ENCODE assay signal across 15 cellular contexts in genomic region chr13:98315466-98315865, GRCh38.
A peak's percentile ranks its signal among the peaks of the same experiment; 100 is the strongest.
DNase-seq lines count a peak whose midpoint lies in the region; ATAC-seq and TF ChIP-seq lines count a peak whose summit lies in the region.
"Had no signal": no experiment of that assay in that cellular context is flagged by ENCODE, and none has a peak within 500 bp of the region (broad histone marks: within the 10 kb centered on the region; RNA-seq: fewer than 3 reads in every experiment).

No MANE protein-coding gene starts in this region.

- peaks cover 60% of the 10 kb centered on the region for H3K4me1 Mint-ChIP-seq in WTC11
- H3K4me1 Mint-ChIP-seq in glutamatergic neuron (ENCODE audit: low read depth, unreplicated experiment), result peaks cover 34% of the 10 kb centered on the region
- H3K4me1 Mint-ChIP-seq: activated CD4-positive, alpha-beta T cell treated with anti-CD3 and anti-CD28 coated beads, Interleukin-2, amount 10 ng/mL, durations not matched to agents 24 days and 14 days had no signal

- no peak overlapping the region for H3K4me3 Mint-ChIP-seq in WTC11
- peak overlapping the region; percentile 41 for H3K4me3 Mint-ChIP-seq in glutamatergic neuron (ENCODE audit: unreplicated experiment)
- H3K4me3 Mint-ChIP-seq: activated CD4-positive, alpha-beta T cell treated with anti-CD3 and anti-CD28 coated beads, Interleukin-2, amount 10 ng/mL, durations not matched to agents 24 days and 14 days; activated T-helper 1 cell treated with anti-CD3 and anti-CD28 coated beads, Interleukin-12 subunit alpha, Interleukin-12 subunit beta, Interleukin-2, Interleukin-4 antibody, amounts not matched to agents 30 ng/mL and 10 ng/mL and 1 ng/mL, durations not matched to agents 14 hours and 24 hours and 36 hours; T-helper 1 cell treated with Interleukin-12 subunit alpha and Interleukin-12 subunit beta and Interleukin-4 antibody, amounts not matched to agents 30 μg/mL and 1 μg/mL, for 36 hours had no signal

- no peaks in the 10 kb centered on the region for H3K27me3 ChIP-seq in H7 (ENCODE audit: control insufficient read depth, insufficient read depth, low read length)
- H3K27me3 ChIP-seq: breast epithelium, tibial artery had no signal

- H3K27ac Mint-ChIP-seq in WTC11 (peak overlapping the region; percentile 82), glutamatergic neuron (ENCODE audit: unreplicated experiment) (peak overlapping the region; percentile 81)
- no peak overlapping the region for H3K27ac Mint-ChIP-seq in activated naive CD4-positive, alpha-beta T cell treated with anti-CD3 and anti-CD28 coated beads, Interleukin-2, amount 50 U/mL, for 72 hours
- H3K27ac Mint-ChIP-seq: activated CD4-positive, alpha-beta T cell treated with anti-CD3 and anti-CD28 coated beads, Interleukin-2, amount 10 ng/mL, durations not matched to agents 24 days and 14 days; activated T-helper 1 cell treated with anti-CD3 and anti-CD28 coated beads, Interleukin-12 subunit alpha, Interleukin-12 subunit beta, Interleukin-2, Interleukin-4 antibody, amounts not matched to agents 30 ng/mL and 10 ng/mL and 1 ng/mL, durations not matched to agents 14 hours and 24 hours and 36 hours; T-helper 1 cell treated with Interleukin-12 subunit alpha and Interleukin-12 subunit beta and Interleukin-4 antibody, amounts not matched to agents 30 μg/mL and 1 μg/mL, for 36 hours had no signal

- CTCF ChIA-PET in WTC11 (lab: Charles Lee), result interaction anchor here (1.0 to 2.0 kb wide), 6 partner anchors 12 to 133 kb away, joined by 3 to 7 read pairs (median 4); no protein-coding TSS in a partner anchor

- ATAC-seq in WTC11 (peak; percentile 78), GM19463 (IDR thresholded peaks at IDR 0.05; ENCODE audit: unreplicated experiment) (no peak)
- ATAC-seq in activated naive CD4-positive, alpha-beta T cell treated with anti-CD3 and anti-CD28 coated beads, Interleukin-2, amount 50 U/mL, for 72 hours, result no peak
- ATAC-seq: Panc1 had no signal

- POLR2A ChIA-PET in WTC11 (lab: Charles Lee), result interaction anchor here (0.7 kb wide), 1 partner anchor 12 kb away, joined by 4 read pairs; no protein-coding TSS in a partner anchor

- peak; percentile 71 for DNase-seq in H7
- no peak for DNase-seq in WTC11 (ENCODE audit: low spot score)
- no peak for DNase-seq in glutamatergic neuron
- peak; percentile 13 for DNase-seq in pulmonary artery endothelial cell (ENCODE audit: low read depth, low spot score)
- no peak for DNase-seq in NCI-H510A treated with DMSO at 0.1 percent for 48 hours (lab: John Stamatoyannopoulos, UW)
- DNase-seq in NCI-H748 (lab: John Stamatoyannopoulos, UW; ENCODE audit: unreplicated experiment), result no peak
- no peak for DNase-seq in activated naive CD4-positive, alpha-beta T cell treated with anti-CD3 and anti-CD28 coated beads, Interleukin-2, amount 50 U/mL, for 72 hours (ENCODE audit: low spot score in 2 of 2)
- DNase-seq: activated CD4-positive, alpha-beta T cell treated with anti-CD3 and anti-CD28 coated beads, Interleukin-2, amount 10 ng/mL, durations not matched to agents 24 days and 14 days; stimulated activated CD4-positive, alpha-beta T cell treated with anti-CD3 and anti-CD28 coated beads, Interleukin-15, amount 100 ng/mL, for 24 hours; tibial artery had no signal

- no peak overlapping the region for H3K4me3 ChIP-seq in H7 (ENCODE audit: insufficient read depth, low read depth, low read length)
- H3K4me3 ChIP-seq: breast epithelium, tibial artery had no signal

- H3K36me3 Mint-ChIP-seq in WTC11 (no peaks in the 10 kb centered on the region), glutamatergic neuron (ENCODE audit: unreplicated experiment) (peaks cover 6% of the 10 kb centered on the region)
- no peaks in the 10 kb centered on the region for H3K36me3 Mint-ChIP-seq in activated naive CD4-positive, alpha-beta T cell treated with anti-CD3 and anti-CD28 coated beads, Interleukin-2, amount 50 U/mL, for 72 hours

- H3K36me3 ChIP-seq in H7 (replicated peaks; ENCODE audit: control insufficient read depth, insufficient read depth, low read length), result no peaks in the 10 kb centered on the region
- H3K36me3 ChIP-seq: breast epithelium, tibial artery had no signal

- H3K9me3 Mint-ChIP-seq in WTC11, result no peaks in the 10 kb centered on the region
- peaks cover 8% of the 10 kb centered on the region for H3K9me3 Mint-ChIP-seq in glutamatergic neuron (ENCODE audit: unreplicated experiment)
- H3K9me3 Mint-ChIP-seq in activated naive CD4-positive, alpha-beta T cell treated with anti-CD3 and anti-CD28 coated beads, Interleukin-2, amount 50 U/mL, for 72 hours, result no peaks in the 10 kb centered on the region
- H3K9me3 Mint-ChIP-seq: activated CD4-positive, alpha-beta T cell treated with anti-CD3 and anti-CD28 coated beads, Interleukin-2, amount 10 ng/mL, durations not matched to agents 24 days and 14 days; activated T-helper 1 cell treated with anti-CD3 and anti-CD28 coated beads, Interleukin-12 subunit alpha, Interleukin-12 subunit beta, Interleukin-2, Interleukin-4 antibody, amounts not matched to agents 30 ng/mL and 10 ng/mL and 1 ng/mL, durations not matched to agents 14 hours and 24 hours and 36 hours; T-helper 1 cell treated with Interleukin-12 subunit alpha and Interleukin-12 subunit beta and Interleukin-4 antibody, amounts not matched to agents 30 μg/mL and 1 μg/mL, for 36 hours had no signal

- TF ChIP-seq CTCF in WTC11 (IDR thresholded peaks at IDR 0.05) (no peak), glutamatergic neuron (IDR thresholded peaks at IDR 0.05; ENCODE audit: partially characterized antibody, unreplicated experiment) (no peak)

- H3K27me3 Mint-ChIP-seq in WTC11 (ENCODE audit: low read depth) (no peaks in the 10 kb centered on the region), glutamatergic neuron (ENCODE audit: unreplicated experiment) (peaks cover 2% of the 10 kb centered on the region)
- H3K27me3 Mint-ChIP-seq: activated CD4-positive, alpha-beta T cell treated with anti-CD3 and anti-CD28 coated beads, Interleukin-2, amount 10 ng/mL, durations not matched to agents 24 days and 14 days had no signal

TF ChIP-seq in WTC11, 78 proteins besides CTCF, POLR2A, EP300 and RAD21 (continues in another document):
- TF ChIP-seq E2F1 (CRISPR knock-in tag; IDR thresholded peaks at IDR 0.05) (no peak), IRF2 (CRISPR knock-in tag; IDR thresholded peaks at IDR 0.05; ENCODE audit: borderline replicate concordance, low read depth) (no peak), ZNF416 (CRISPR knock-in tag; IDR thresholded peaks at IDR 0.05) (no peak), ZNF532 (CRISPR knock-in tag; IDR thresholded peaks at IDR 0.05; ENCODE audit: borderline replicate concordance) (no peak), ZMAT4 (CRISPR knock-in tag; IDR thresholded peaks at IDR 0.05) (no peak), E2F5 (CRISPR knock-in tag; IDR thresholded peaks at IDR 0.05) (no peak), FOXK1 (CRISPR knock-in tag; IDR thresholded peaks at IDR 0.05) (no peak), ZNF138 (CRISPR knock-in tag; conservative IDR thresholded peaks at IDR 0.05) (no peak), TCF7 (CRISPR knock-in tag; IDR thresholded peaks at IDR 0.05; ENCODE audit: low read depth) (no peak)

Comparison
In these comparisons a context has a peak if more than half of its experiments do, and no peak if none do; other contexts are left out.
1. DNase-seq: peak in H7 (single experiment) and pulmonary artery endothelial cell (single experiment); none in WTC11 (single experiment), glutamatergic neuron (single experiment), NCI-H510A treated with DMSO at 0.1 percent for 48 hours (single experiment), NCI-H748 (single experiment) and activated naive CD4-positive, alpha-beta T cell treated with anti-CD3 and anti-CD28 coated beads, Interleukin-2, amount 50 U/mL, for 72 hours (0 of 2).
2. H3K27ac Mint-ChIP-seq: peak in WTC11 (single experiment) and glutamatergic neuron (single experiment); none in activated naive CD4-positive, alpha-beta T cell treated with anti-CD3 and anti-CD28 coated beads, Interleukin-2, amount 50 U/mL, for 72 hours (0 of 2).